31 cellular contexts compared by ENCODE assay signal in genomic region chr21:26748066-26748465, GRCh38.
"Had no signal": no experiment of that assay in that cellular context is flagged by ENCODE, and none has a peak within 500 bp of the region (broad histone marks: within the 10 kb centered on the region; RNA-seq: fewer than 3 reads in every experiment).

No MANE protein-coding gene starts in this region.

- H3K4me3 ChIP-seq: adrenal gland, ascending aorta, body of pancreas, breast epithelium, cardiac muscle cell had no signal

- H3K36me3 ChIP-seq: adrenal gland, ascending aorta, brain microvascular endothelial cell, breast epithelium, cardiac muscle cell had no signal

- H3K4me1 ChIP-seq: adrenal gland, ascending aorta, body of pancreas, breast epithelium had no signal

- DNase-seq: activated effector memory CD4-positive, alpha-beta T cell treated with anti-CD3 and anti-CD28 coated beads, Interleukin-2, amount 50 U/mL, for 16 hours; activated effector memory CD4-positive, alpha-beta T cell treated with Interleukin-2 at 50 U/mL for 16 hours; activated gamma-delta T cell; activated gamma-delta T cell treated with Interleukin-2 at 50 U/mL for 16 hours; activated naive CD4-positive, alpha-beta T cell; activated naive CD4-positive, alpha-beta T cell treated with anti-CD3 and anti-CD28 coated beads for 36 hours; activated naive CD4-positive, alpha-beta T cell treated with anti-CD3 and anti-CD28 coated beads, Interleukin-2, amount 10 ng/mL, durations not matched to agents 7 days and 5 days; activated naive CD4-positive, alpha-beta T cell treated with anti-CD3 and anti-CD28 coated beads, Interleukin-2, amount 50 U/mL, for 16 hours; activated naive CD4-positive, alpha-beta T cell treated with Interleukin-2 at 50 U/mL for 16 hours; activated naive CD8-positive, alpha-beta T cell treated with anti-CD3 and anti-CD28 coated beads for 36 hours; activated naive CD8-positive, alpha-beta T cell treated with anti-CD3 and anti-CD28 coated beads, Interleukin-2, amount 10 ng/mL, durations not matched to agents 7 days and 5 days; activated naive CD8-positive, alpha-beta T cell treated with anti-CD3 and anti-CD28 coated beads, Interleukin-2, amount 50 U/mL, for 24 hours; activated T-cell treated with anti-CD3 and anti-CD28 coated beads, Interleukin-2, amount 50 U/mL, for 24 hours; activated T-cell treated with anti-CD3 and anti-CD28 coated beads, Interleukin-2, amount 50 U/mL, for 4 hours; activated T-cell treated with anti-CD3 and anti-CD28 coated beads, Interleukin-2, amount 50 U/mL, for 48 hours; activated T-cell treated with anti-CD3 and anti-CD28 coated beads, Interleukin-2, amount 50 U/mL, for 72 hours; adrenal gland; amniotic stem cell; amygdala; anterior cingulate cortex; aorta; body of pancreas; brain microvascular endothelial cell; caudate nucleus; central memory CD4-positive, alpha-beta T cell; cerebellar nuclear complex had no signal

- H3K27ac ChIP-seq: adrenal gland, ascending aorta, body of pancreas, brain microvascular endothelial cell, breast epithelium, cardiac muscle cell had no signal

- H3K27me3 ChIP-seq: adrenal gland, ascending aorta, body of pancreas, brain microvascular endothelial cell, breast epithelium, cardiac muscle cell had no signal

- H3K9me3 ChIP-seq: adrenal gland, ascending aorta, body of pancreas, breast epithelium had no signal

- ATAC-seq: activated naive CD4-positive, alpha-beta T cell treated with anti-CD3 and anti-CD28 coated beads, Interleukin-2, amount 50 U/mL, for 72 hours; activated naive CD8-positive, alpha-beta T cell treated with anti-CD3 and anti-CD28 coated beads, Interleukin-2, amount 50 U/mL, for 24 hours; activated T-cell treated with anti-CD3 and anti-CD28 coated beads, Interleukin-2, amount 50 U/mL, for 4 hours; activated T-cell treated with anti-CD3 and anti-CD28 coated beads, Interleukin-2, amount 50 U/mL, for 72 hours; activated T-helper 17 cell treated with anti-CD3 and anti-CD28 coated beads, Interleukin-2, amount 50 U/mL, for 72 hours; body of pancreas had no signal
